Comparison of ENCODE assay signal across 17 cellular contexts in genomic region chr17:39737331-39737760, GRCh38. TPM values are rescaled to one million over a fixed set of nuclear protein-coding genes. Genes with fewer than 3 reads are reported as not detected.
A peak's percentile ranks its signal among the peaks of the same experiment; 100 is the strongest.
DNase-seq lines count a peak whose midpoint lies in the region; ATAC-seq, FAIRE-seq and TF ChIP-seq lines count a peak whose summit lies in the region.
"Had no signal": no experiment of that assay in that cellular context is flagged by ENCODE, and none has a peak within 500 bp of the region (broad histone marks: within the 10 kb centered on the region; RNA-seq: fewer than 3 reads in every experiment).

No MANE protein-coding gene starts in this region.

- H3K36me3 ChIP-seq in Peyer's patch (peaks cover 0 to 2% (median 0%) of the 10 kb centered on the region in 3 donors), iPS-15b (ENCODE audit: control insufficient read depth, insufficient read depth, low read length) (peaks cover 5% of the 10 kb centered on the region), pancreas (peaks cover 0 to 2% (median 0%) of the 10 kb centered on the region in 3 donors)
- H3K36me3 ChIP-seq: gastroesophageal sphincter had no signal

- no peak for FAIRE-seq in pancreas (lab: Jason Lieb, UNC)
- FAIRE-seq: colon had no signal

- H3K4me3 ChIP-seq in Peyer's patch (peak overlapping the region in 2 of 4 donors; percentile 63 to 66), iPS-15b (ENCODE audit: low read depth, low read length) (peak overlapping the region; percentile 90), pancreas (peak overlapping the region; percentile 57 to 79 (median 63))
- H3K4me3 ChIP-seq: SK-N-MC had no signal

- H3K27me3 ChIP-seq in Peyer's patch = no peaks in the 10 kb centered on the region
- H3K27me3 ChIP-seq in iPS-15b (ENCODE audit: control insufficient read depth, insufficient read depth, low read length) = no peaks in the 10 kb centered on the region
- H3K27me3 ChIP-seq in pancreas = no peaks in the 10 kb centered on the region

- peaks cover 50% of the 10 kb centered on the region for H3K4me1 Mint-ChIP-seq in Calu3 (ENCODE audit: low read depth, unreplicated experiment)

- 4 to 8% methylated on average over 11 of the region's 11 CpGs for WGBS in pancreas, 2 donors

- no peak for TF ChIP-seq POLR2A in Peyer's patch (IDR thresholded peaks at IDR 0.05)

- intact Hi-C loops in Calu3 (cut with micrococcal nuclease; ENCODE audit: unreplicated experiment) = loop anchor here (10.0 kb wide), 1 partner anchor 547 kb away; the partner anchor contains the start of gene CDC6
- intact Hi-C loops in pancreas (cut with DNase I) = no loop called here

- H3K9me3 ChIP-seq in Peyer's patch (no peaks in the 10 kb centered on the region), iPS-15b (ENCODE audit: control insufficient read depth, insufficient read depth, low read length) (no peaks in the 10 kb centered on the region), pancreas (no peaks in the 10 kb centered on the region)
- H3K9me3 ChIP-seq: gastroesophageal sphincter had no signal

- TF ChIP-seq CTCF in Calu3 (IDR thresholded peaks at IDR 0.05; ENCODE audit: unreplicated experiment) (no peak), Peyer's patch (IDR thresholded peaks at IDR 0.05) (no peak), pancreas (IDR thresholded peaks at IDR 0.05) (no peak)

- H3K27ac ChIP-seq in Peyer's patch (peak overlapping the region in 3 of 4 donors; percentile 69 to 90 (median 86)), pancreas (peak overlapping the region; percentile 78 to 97 (median 94))
- H3K27ac ChIP-seq: gastroesophageal sphincter, SK-N-MC had no signal

- H3K27ac Mint-ChIP-seq in Calu3 (ENCODE audit: unreplicated experiment) = peak overlapping the region; percentile 21
- H3K27ac Mint-ChIP-seq: stimulated activated naive CD8-positive, alpha-beta T cell treated with anti-CD3 and anti-CD28 coated beads, Interleukin-15, Interleukin-2, amounts not matched to agents 100 ng/mL and 50 ng/mL, for 24 hours had no signal

- no TSS peak for BruUV-seq in Calu3 (replicated peaks; lab: Mats Ljungman, UMichigan)

- H3K36me3 Mint-ChIP-seq in Calu3 (ENCODE audit: insufficient read depth, unreplicated experiment) = peaks cover 80% of the 10 kb centered on the region
- H3K36me3 Mint-ChIP-seq: CD4-positive, CD25-positive, alpha-beta regulatory T cell had no signal

- DNase-seq in Calu3 = no peak
- DNase-seq in Peyer's patch = no peak
- peak in 4 of 6 donors; percentile 64 to 82 (median 72) for DNase-seq in pancreas
- DNase-seq in amniotic stem cell (lab: John Stamatoyannopoulos, UW) = no peak
- no peak for DNase-seq in activated CD4-positive, alpha-beta T cell treated with anti-CD3 and anti-CD28 coated beads for 48 hours
- DNase-seq: CD4-positive, CD25-positive, alpha-beta regulatory T cell; HCEC 1CT; NCI-H524 treated with DMSO at 0.1 percent for 48 hours had no signal

- ATAC-seq in pancreas (peak; percentile 2 to 35 (median 27)), GM18498 (IDR thresholded peaks at IDR 0.05; ENCODE audit: unreplicated experiment) (no peak), GM21529 (IDR thresholded peaks at IDR 0.05; ENCODE audit: unreplicated experiment) (no peak)
- ATAC-seq: gastroesophageal sphincter had no signal

- peak overlapping the region; percentile 77 for H3K4me3 Mint-ChIP-seq in Calu3 (ENCODE audit: low read depth, unreplicated experiment)
- H3K4me3 Mint-ChIP-seq: stimulated activated naive CD8-positive, alpha-beta T cell treated with anti-CD3 and anti-CD28 coated beads, Interleukin-15, Interleukin-2, amounts not matched to agents 100 ng/mL and 50 ng/mL, for 24 hours had no signal

- H3K9me3 Mint-ChIP-seq in Calu3 (ENCODE audit: low read depth, unreplicated experiment) = no peaks in the 10 kb centered on the region
- H3K9me3 Mint-ChIP-seq: stimulated activated naive CD8-positive, alpha-beta T cell treated with anti-CD3 and anti-CD28 coated beads, Interleukin-15, Interleukin-2, amounts not matched to agents 100 ng/mL and 50 ng/mL, for 24 hours had no signal

- no peak overlapping the region for H3K9ac ChIP-seq in iPS-15b (ENCODE audit: low read depth, low read length)

- CTCF ChIA-PET in Calu3 (lab: Charles Lee) = interaction anchor here (0.5 to 161.2 kb wide), 32 partner anchors 10 to 1125 kb away, joined by 3 to 42089 read pairs (median 9); partner anchors contain the start of genes ERBB2, GRB7, GSDMA and GSDMB

- H3K4me1 ChIP-seq in Peyer's patch (peaks cover 0 to 34% (median 15%) of the 10 kb centered on the region in 4 donors), iPS-15b (ENCODE audit: control insufficient read depth, insufficient read depth, low read length) (peaks cover 6% of the 10 kb centered on the region), pancreas (peaks cover 10 to 20% (median 16%) of the 10 kb centered on the region in 3 donors)

- H3K27me3 Mint-ChIP-seq in Calu3 (ENCODE audit: unreplicated experiment) = no peaks in the 10 kb centered on the region
- H3K27me3 Mint-ChIP-seq: stimulated activated naive CD8-positive, alpha-beta T cell treated with anti-CD3 and anti-CD28 coated beads, Interleukin-15, Interleukin-2, amounts not matched to agents 100 ng/mL and 50 ng/mL, for 24 hours had no signal

RNA-seq across cellular contexts. Expression of gene GRB7, which starts 0.4 kb away (rescaled TPM):
- 2,531 and 2,746 TPM in 2 replicates for total RNA-seq in Calu3 (2022)
- total RNA-seq in Peyer's patch = 10 to 100 TPM; 14.0 to 64.0 (median 26.3) TPM
- total RNA-seq in pancreas = 10 to 100 TPM; 17.8 to 39.9 (median 26.5) TPM
- 10 to 100 TPM; 50.4 to 64.4 TPM for polyA plus RNA-seq in pancreas
- total RNA-seq: CD4-positive, CD25-positive, alpha-beta regulatory T cell; M059J; mononuclear cell had no signal
- polyA plus RNA-seq: CD4-positive, CD25-positive, alpha-beta regulatory T cell had no signal

RNA-seq across cellular contexts. Expression of gene MIEN1, which starts 7.0 kb away (rescaled TPM):
- total RNA-seq in Calu3 (2022) = 2,121 and 2,217 TPM in 2 replicates
- total RNA-seq in Peyer's patch = 10 to 100 TPM; 44.6 to 74.9 (median 57.9) TPM
- 10 to 100 TPM; 17.0 to 26.5 (median 24.3) TPM for total RNA-seq in pancreas
- polyA plus RNA-seq in pancreas = 10 to 100 TPM; 54.4 to 75.2 TPM

RNA-seq across cellular contexts. Expression of gene ERBB2, which starts 37.5 kb away (rescaled TPM):
- total RNA-seq in Calu3 (2022) = 4,829 and 4,830 TPM in 2 replicates
- 100 to 1,000 TPM; 104 to 339 (median 247) TPM for total RNA-seq in Peyer's patch
- total RNA-seq in pancreas = 10 to 100 TPM; 38.7 to 78.9 (median 45.0) TPM
- 10 to 100 TPM; 37.2 to 44.3 TPM for polyA plus RNA-seq in pancreas

RNA-seq across cellular contexts. Expression of gene PGAP3, which starts 49.5 kb away (rescaled TPM):
- total RNA-seq in Calu3 (2022) = 1,186 and 1,276 TPM in 2 replicates
- total RNA-seq in Peyer's patch = 10 to 100 TPM; 15.7 to 72.3 (median 65.1) TPM
- total RNA-seq in pancreas = 10 to 100 TPM; 19.4 to 33.4 (median 23.1) TPM
- polyA plus RNA-seq in pancreas = 10 to 100 TPM; 34.7 to 46.3 TPM

Comparison
In these comparisons a context has a peak if more than half of its experiments do, and no peak if none do; other contexts are left out.
1. DNase-seq: peak in pancreas (4 of 6); none in Calu3 (single experiment), Peyer's patch (0 of 3), amniotic stem cell (single experiment) and activated CD4-positive, alpha-beta T cell treated with anti-CD3 and anti-CD28 coated beads for 48 hours (single experiment).
2. ATAC-seq: peak in pancreas (4 of 4); none in GM18498 (single experiment) and GM21529 (single experiment).
3. RNA of gene GRB7, which starts 0.4 kb away (total RNA-seq): 2,531 to 2,746 TPM in Calu3; 14.0 to 64.0 TPM in Peyer's patch and 17.8 to 39.9 TPM in pancreas; every median in the first group is over 10 times any median in the second.
4. RNA of gene MIEN1, which starts 7.0 kb away (total RNA-seq): 2,121 to 2,217 TPM in Calu3; 44.6 to 74.9 TPM in Peyer's patch and 17.0 to 26.5 TPM in pancreas; every median in the first group is over 10 times any median in the second.
5. RNA of gene ERBB2, which starts 37.5 kb away (total RNA-seq): 4,829 to 4,830 TPM in Calu3; 104 to 339 TPM in Peyer's patch and 38.7 to 78.9 TPM in pancreas; every median in the first group is over 10 times any median in the second.